Comparison of ENCODE assay signal across 1 cellular context in genomic region chr19:1825909-1826556, GRCh38.
TF ChIP-seq lines count a peak whose summit lies in the region.

No MANE protein-coding gene starts in this region.

TF ChIP-seq in HEK293, 187 proteins besides CTCF, POLR2A, EP300 and RAD21 (continued from another document and continues in another):
- TF ChIP-seq REST (tag by site-specific recombination; IDR thresholded peaks at IDR 0.05) (no peak), ZNF677 (tag by site-specific recombination; IDR thresholded peaks at IDR 0.05) (no peak), ZBTB11 (tag by site-specific recombination; conservative IDR thresholded peaks at IDR 0.05; ENCODE audit: low read depth) (no peak), GFI1B (tag by site-specific recombination; IDR thresholded peaks at IDR 0.05) (no peak), ZNF629 (tag by site-specific recombination; IDR thresholded peaks at IDR 0.05) (no peak), ZNF221 (tag by site-specific recombination; IDR thresholded peaks at IDR 0.05; ENCODE audit: borderline replicate concordance) (no peak), ZNF626 (tag by site-specific recombination; IDR thresholded peaks at IDR 0.05) (no peak), MZF1 (tag by site-specific recombination; IDR thresholded peaks at IDR 0.05; ENCODE audit: borderline replicate concordance) (no peak), ZNF18 (tag by site-specific recombination; IDR thresholded peaks at IDR 0.05) (no peak), ZNF747 (tag by site-specific recombination; IDR thresholded peaks at IDR 0.05) (no peak), ZNF211 (tag by site-specific recombination; IDR thresholded peaks at IDR 0.05; ENCODE audit: low read depth) (no peak), ZNF488 (tag by site-specific recombination; IDR thresholded peaks at IDR 0.05) (no peak), ZNF138 (tag by site-specific recombination; IDR thresholded peaks at IDR 0.05; ENCODE audit: borderline replicate concordance) (no peak), BCL6B (tag by site-specific recombination; IDR thresholded peaks at IDR 0.05) (no peak), ZNF391 (tag by site-specific recombination; IDR thresholded peaks at IDR 0.05; ENCODE audit: borderline replicate concordance, low read depth) (no peak; the same call in 1 of the 2 replicates), SP7 (tag by site-specific recombination; IDR thresholded peaks at IDR 0.05) (no peak), ATF2 (tag by site-specific recombination; IDR thresholded peaks at IDR 0.05; ENCODE audit: low read depth) (no peak), ZEB2 (tag by site-specific recombination; IDR thresholded peaks at IDR 0.05) (no peak), KLF10 (tag by site-specific recombination; IDR thresholded peaks at IDR 0.05) (no peak), ZSCAN18 (tag by site-specific recombination; IDR thresholded peaks at IDR 0.05) (no peak), ZNF37A (tag by site-specific recombination; IDR thresholded peaks at IDR 0.05) (no peak), ZNF777 (tag by site-specific recombination; IDR thresholded peaks at IDR 0.05; ENCODE audit: borderline replicate concordance) (no peak), ZNF530 (tag by site-specific recombination; IDR thresholded peaks at IDR 0.05; ENCODE audit: low read depth) (no peak), ZNF624 (tag by site-specific recombination; IDR thresholded peaks at IDR 0.05) (no peak), ZNF140 (tag by site-specific recombination; IDR thresholded peaks at IDR 0.05) (no peak), ZNF658 (tag by site-specific recombination; IDR thresholded peaks at IDR 0.05) (no peak), ZNF132 (tag by site-specific recombination; IDR thresholded peaks at IDR 0.05; ENCODE audit: borderline replicate concordance) (no peak), ZNF518A (tag by site-specific recombination; conservative IDR thresholded peaks at IDR 0.05; ENCODE audit: low read depth) (no peak), ZNF23 (tag by site-specific recombination; IDR thresholded peaks at IDR 0.05; ENCODE audit: borderline replicate concordance) (no peak), ZNF521 (tag by site-specific recombination; IDR thresholded peaks at IDR 0.05) (no peak), ZNF549 (tag by site-specific recombination; IDR thresholded peaks at IDR 0.05) (no peak), ZNF280D (tag by site-specific recombination; IDR thresholded peaks at IDR 0.05) (no peak), ZNF600 (tag by site-specific recombination; IDR thresholded peaks at IDR 0.05) (no peak), ZFHX2 (tag by site-specific recombination; conservative IDR thresholded peaks at IDR 0.05) (peak; percentile 16), ZNF843 (tag by site-specific recombination; IDR thresholded peaks at IDR 0.05) (no peak; the same call in 1 of the 2 replicates), KLF1 (tag by site-specific recombination; IDR thresholded peaks at IDR 0.05) (0 out of 2 replicates have a peak, but pooled peaks have one; percentile 40), ZNF19 (tag by site-specific recombination; IDR thresholded peaks at IDR 0.05; ENCODE audit: low read depth) (no peak), ZBTB20 (tag by site-specific recombination; IDR thresholded peaks at IDR 0.05) (no peak)
